ENCODE assay signal across 8 cellular contexts in the genomic region with DNA sequence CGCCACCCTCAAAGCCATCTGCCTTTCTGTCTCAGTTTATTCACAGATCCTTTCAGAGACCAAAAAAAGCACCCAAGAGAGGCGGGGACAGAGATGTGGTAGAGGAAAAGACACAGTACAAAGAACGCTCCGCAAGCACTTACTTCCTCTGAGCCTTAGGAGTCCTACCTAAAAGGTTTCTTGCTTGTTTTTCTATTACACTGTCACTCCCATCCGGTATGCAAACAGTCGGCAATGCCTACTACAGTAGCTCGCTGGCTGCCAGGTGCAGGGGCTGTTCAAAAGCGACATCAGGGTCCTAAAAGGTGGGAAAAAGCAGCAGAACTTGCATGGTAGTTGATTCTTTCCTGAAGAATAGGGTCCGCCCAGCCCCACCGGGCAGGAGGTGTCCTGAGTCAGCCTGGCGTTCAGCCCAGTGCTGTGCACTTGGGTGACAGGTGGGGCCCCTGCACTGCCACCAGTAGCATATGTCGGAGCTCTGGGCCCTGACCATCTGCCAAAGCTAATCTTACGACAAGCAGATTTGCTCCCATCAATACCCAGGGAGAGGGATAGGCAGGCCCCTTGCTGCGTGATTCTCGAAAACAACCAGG. TPM values are rescaled to one million over a fixed set of nuclear protein-coding genes. Genes with fewer than 3 reads are reported as not detected.
DNase-seq lines count a peak whose midpoint lies in the region; ATAC-seq, FAIRE-seq and TF ChIP-seq lines count a peak whose summit lies in the region.

No MANE protein-coding gene starts in this region.

- H3K4me1 ChIP-seq in mucosa of rectum (ENCODE audit: control insufficient read depth in 2 of 2, insufficient read depth in 2 of 2, low read length in 2 of 2): peaks cover 21 to 24% of the 10 kb centered on the region in 2 donors
- H3K4me1 ChIP-seq in tibial nerve: peaks cover 0 to 41% (median 19%) of the 10 kb centered on the region in 4 donors

- peak overlapping the region; percentile 84 to 86 for H3K9ac ChIP-seq in mucosa of rectum (ENCODE audit: low read depth in 1 of 2, low read length in 2 of 2)

- WGBS in tibial nerve, 2 donors: 17 to 19% methylated on average over 15 of the region's 15 CpGs

- TF ChIP-seq EP300 in tibial nerve (IDR thresholded peaks at IDR 0.05): no peak

- peaks cover 49% of the 10 kb centered on the region for H3K4me1 Mint-ChIP-seq in activated CD4-positive, alpha-beta T cell treated with anti-CD3 and anti-CD28 coated beads, Interleukin-2, amount 10 ng/mL, durations not matched to agents 24 days and 14 days
- H3K4me1 Mint-ChIP-seq in effector memory CD8-positive, alpha-beta T cell (ENCODE audit: low read depth in 2 of 2): peaks cover 39 to 55% of the 10 kb centered on the region in 2 donors

- H3K4me3 ChIP-seq in MG63: peak overlapping the region; percentile 83
- peak overlapping the region; percentile 87 to 97 for H3K4me3 ChIP-seq in mucosa of rectum (ENCODE audit: low read length in 2 of 2)
- H3K4me3 ChIP-seq in tibial nerve: peak overlapping the region; percentile 56 to 93 (median 70)

- H3K27me3 ChIP-seq in MG63 (no peaks in the 10 kb centered on the region), mucosa of rectum (ENCODE audit: control insufficient read depth in 2 of 2, insufficient read depth in 2 of 2, low read length in 2 of 2) (no peaks in the 10 kb centered on the region), tibial nerve (no peaks in the 10 kb centered on the region)

- peak overlapping the region; percentile 98 for H3K27ac Mint-ChIP-seq in activated CD4-positive, alpha-beta T cell treated with anti-CD3 and anti-CD28 coated beads, Interleukin-2, amount 10 ng/mL, durations not matched to agents 24 days and 14 days
- H3K27ac Mint-ChIP-seq in effector memory CD8-positive, alpha-beta T cell: peak overlapping the region; percentile 94 to 97

- H3K27me3 Mint-ChIP-seq in activated CD4-positive, alpha-beta T cell treated with anti-CD3 and anti-CD28 coated beads, Interleukin-2, amount 10 ng/mL, durations not matched to agents 24 days and 14 days: no peaks in the 10 kb centered on the region
- H3K27me3 Mint-ChIP-seq in effector memory CD8-positive, alpha-beta T cell: no peaks in the 10 kb centered on the region

- peaks cover 29% of the 10 kb centered on the region for H3K36me3 Mint-ChIP-seq in activated CD4-positive, alpha-beta T cell treated with anti-CD3 and anti-CD28 coated beads, Interleukin-2, amount 10 ng/mL, durations not matched to agents 24 days and 14 days (ENCODE audit: low read depth)
- H3K36me3 Mint-ChIP-seq in effector memory CD8-positive, alpha-beta T cell (ENCODE audit: insufficient read depth): peaks cover 35% of the 10 kb centered on the region

- H3K36me3 ChIP-seq in MG63 (no peaks in the 10 kb centered on the region), mucosa of rectum (ENCODE audit: control insufficient read depth in 2 of 2, insufficient read depth in 2 of 2, low read length in 2 of 2) (peaks cover 0 to 3% of the 10 kb centered on the region in 2 donors), tibial nerve (peaks cover 0 to 20% (median 0%) of the 10 kb centered on the region in 3 donors)

- FAIRE-seq in H54 (lab: Jason Lieb, UNC): no peak

- H3K9me3 ChIP-seq in MG63: no peaks in the 10 kb centered on the region
- no peaks in the 10 kb centered on the region for H3K9me3 ChIP-seq in mucosa of rectum (ENCODE audit: control insufficient read depth in 2 of 2, low read length in 2 of 2)
- H3K9me3 ChIP-seq in tibial nerve: no peaks in the 10 kb centered on the region

- peak; percentile 45 for DNase-seq in GM10266 (ENCODE audit: extremely low spot score)
- peak; percentile 49 for DNase-seq in H54 (ENCODE audit: insufficient read length, low spot score)
- no peak for DNase-seq in MG63
- DNase-seq in activated CD4-positive, alpha-beta T cell treated with anti-CD3 and anti-CD28 coated beads, Interleukin-2, amount 10 ng/mL, durations not matched to agents 24 days and 14 days: peak; percentile 88
- peak; percentile 21 to 42 (median 36) for DNase-seq in effector memory CD8-positive, alpha-beta T cell
- peak in 1 of 2 donors; percentile 7 for DNase-seq in tibial nerve (ENCODE audit: low spot score in 2 of 2)

- TF ChIP-seq POLR2A in H54 (IDR thresholded peaks at IDR 0.05; ENCODE audit: low read depth, low read length) (no peak), tibial nerve (IDR thresholded peaks at IDR 0.05) (no peak)

- intact Hi-C loops in activated CD4-positive, alpha-beta T cell treated with anti-CD3 and anti-CD28 coated beads, Interleukin-2, amount 10 ng/mL, durations not matched to agents 24 days and 14 days (cut with micrococcal nuclease): loop anchor here (1.0 to 5.0 kb wide), 3 partner anchors 30 to 379 kb away; partner anchors contain the start of genes ASNS and BRI3

- H3K27ac ChIP-seq in mucosa of rectum (ENCODE audit: low read depth in 2 of 2, low read length in 2 of 2): peak overlapping the region; percentile 96
- peak overlapping the region; percentile 44 to 87 (median 82) for H3K27ac ChIP-seq in tibial nerve

- peak; percentile 52 for ATAC-seq in effector memory CD8-positive, alpha-beta T cell (replicated peaks)
- no peak for ATAC-seq in HG03457 (IDR thresholded peaks at IDR 0.05; ENCODE audit: unreplicated experiment)

- H3K9me3 Mint-ChIP-seq in activated CD4-positive, alpha-beta T cell treated with anti-CD3 and anti-CD28 coated beads, Interleukin-2, amount 10 ng/mL, durations not matched to agents 24 days and 14 days: no peaks in the 10 kb centered on the region
- no peaks in the 10 kb centered on the region for H3K9me3 Mint-ChIP-seq in effector memory CD8-positive, alpha-beta T cell

- H3K4me3 Mint-ChIP-seq in activated CD4-positive, alpha-beta T cell treated with anti-CD3 and anti-CD28 coated beads, Interleukin-2, amount 10 ng/mL, durations not matched to agents 24 days and 14 days: peak overlapping the region; percentile 98
- H3K4me3 Mint-ChIP-seq in effector memory CD8-positive, alpha-beta T cell: peak overlapping the region; percentile 95

- no peak for TF ChIP-seq CTCF in GM10266 (IDR thresholded peaks at IDR 0.05; ENCODE audit: control insufficient read depth, insufficient read depth, low read depth, missing control alignments)
- TF ChIP-seq CTCF in tibial nerve (IDR thresholded peaks at IDR 0.05): no peak

RNA-seq across cellular contexts. Expression of gene TECPR1, which starts 0.7 kb away (rescaled TPM):
- 4.8 and 9.5 TPM in 2 replicates for total RNA-seq in MG63 (2014; rRNA removed; shearing (Covaris generic); ENCODE audit: low replicate concordance)
- total RNA-seq in activated CD4-positive, alpha-beta T cell treated with anti-CD3 and anti-CD28 coated beads, Interleukin-2, amount 10 ng/mL, durations not matched to agents 24 days and 14 days: 43.1 and 47.8 TPM in 2 replicates
- total RNA-seq in tibial nerve: 10 to 100 TPM; 30.8 to 72.6 (median 41.2) TPM

RNA-seq across cellular contexts. Expression of gene BRI3, which starts 30.1 kb away (rescaled TPM):
- 12.5 and 37.3 TPM in 2 replicates for total RNA-seq in MG63 (2014; rRNA removed; shearing (Covaris generic); ENCODE audit: low replicate concordance)
- 66.8 and 70.3 TPM in 2 replicates for total RNA-seq in activated CD4-positive, alpha-beta T cell treated with anti-CD3 and anti-CD28 coated beads, Interleukin-2, amount 10 ng/mL, durations not matched to agents 24 days and 14 days
- 10 to 100 TPM; 33.5 to 69.0 (median 44.3) TPM for total RNA-seq in tibial nerve

RNA-seq across cellular contexts. Expression of gene BHLHA15, which starts 40.1 kb away (rescaled TPM):
- 0.74 TPM in 1 of 2 replicates, not detected in the other for total RNA-seq in MG63 (2014; rRNA removed; shearing (Covaris generic); ENCODE audit: low replicate concordance)
- 0.40 and 0.72 TPM in 2 replicates for total RNA-seq in activated CD4-positive, alpha-beta T cell treated with anti-CD3 and anti-CD28 coated beads, Interleukin-2, amount 10 ng/mL, durations not matched to agents 24 days and 14 days
- not detected for total RNA-seq in tibial nerve
